In genomic region chrX:46328133-46328532, GRCh38 we compare ENCODE assay signal across 15 cellular contexts.
DNase-seq lines count a peak whose midpoint lies in the region; ATAC-seq, FAIRE-seq and TF ChIP-seq lines count a peak whose summit lies in the region.
"Had no signal": no experiment of that assay in that cellular context is flagged by ENCODE, and none has a peak within 500 bp of the region (broad histone marks: within the 10 kb centered on the region; RNA-seq: fewer than 3 reads in every experiment).

No MANE protein-coding gene starts in this region.

- H3K36me3 Mint-ChIP-seq in astrocyte (ENCODE audit: low read depth, unreplicated experiment): no peaks in the 10 kb centered on the region
- H3K36me3 Mint-ChIP-seq: naive thymus-derived CD8-positive, alpha-beta T cell had no signal

- peaks cover 1% of the 10 kb centered on the region for H3K9me3 Mint-ChIP-seq in astrocyte (ENCODE audit: unreplicated experiment)
- H3K9me3 Mint-ChIP-seq: activated naive CD4-positive, alpha-beta T cell treated with anti-CD3 and anti-CD28 coated beads for 36 hours had no signal

- H3K27ac Mint-ChIP-seq in astrocyte (ENCODE audit: unreplicated experiment): peak overlapping the region; percentile 97
- H3K27ac Mint-ChIP-seq: activated naive CD4-positive, alpha-beta T cell treated with anti-CD3 and anti-CD28 coated beads for 36 hours; naive thymus-derived CD8-positive, alpha-beta T cell had no signal

- H3K4me2 ChIP-seq in astrocyte (ENCODE audit: low read length) (peak overlapping the region; percentile 41), smooth muscle cell (no peak overlapping the region)

- DNase-seq in astrocyte (ENCODE audit: low read depth): no peak
- no peak for DNase-seq in kidney
- DNase-seq in smooth muscle cell (lab: John Stamatoyannopoulos, UW; ENCODE audit: unreplicated experiment): no peak
- no peak for DNase-seq in activated T-cell treated with anti-CD3 and anti-CD28 coated beads for 4 hours
- no peak for DNase-seq in ovary
- DNase-seq: activated CD4-positive, alpha-beta T cell treated with anti-CD3 and anti-CD28 coated beads, Interleukin-2, amount 50 U/mL, for 1 hour; activated naive CD4-positive, alpha-beta T cell treated with anti-CD3 and anti-CD28 coated beads for 36 hours; naive thymus-derived CD8-positive, alpha-beta T cell; stimulated activated CD4-positive, alpha-beta T cell treated with anti-CD3 and anti-CD28 coated beads, Interleukin-12 subunit alpha, Interleukin-12 subunit beta, amount 100 ng/mL, for 4 hours had no signal

- peak overlapping the region; percentile 84 for H3K4me3 Mint-ChIP-seq in astrocyte (ENCODE audit: unreplicated experiment)
- H3K4me3 Mint-ChIP-seq: activated naive CD4-positive, alpha-beta T cell treated with anti-CD3 and anti-CD28 coated beads for 36 hours; naive thymus-derived CD8-positive, alpha-beta T cell had no signal

- 0% methylated on average over 1 of the region's 1 CpG for WGBS in HUES64
- 67% methylated on average over 1 of the region's 1 CpG for WGBS in smooth muscle cell (ENCODE audit: low lambda C conversion rate)
- WGBS in ovary, 3 donors: 27 to 69% (median 64%) methylated on average over 1 of the region's 1 CpG

- ATAC-seq in GM21619 (IDR thresholded peaks at IDR 0.05; ENCODE audit: unreplicated experiment) (no peak), HG03108 (IDR thresholded peaks at IDR 0.05; ENCODE audit: unreplicated experiment) (no peak)
- ATAC-seq: gastroesophageal sphincter; naive thymus-derived CD8-positive, alpha-beta T cell had no signal

- H3K4me1 Mint-ChIP-seq in astrocyte (ENCODE audit: low read depth, unreplicated experiment): peaks cover 26% of the 10 kb centered on the region

- H2AFZ ChIP-seq in astrocyte (ENCODE audit: low read depth, low read length) (no peak overlapping the region), smooth muscle cell (ENCODE audit: low read depth) (no peak overlapping the region)

- FAIRE-seq in astrocyte (lab: Jason Lieb, UNC) (no peak), kidney (lab: Jason Lieb, UNC) (no peak)
- FAIRE-seq: GM12891 had no signal

- no peaks in the 10 kb centered on the region for H3F3A ChIP-seq in smooth muscle cell (ENCODE audit: low read depth)

- no peaks in the 10 kb centered on the region for H3K9me3 ChIP-seq in HUES64 (ENCODE audit: insufficient read depth, low read depth, low read length)
- no peaks in the 10 kb centered on the region for H3K9me3 ChIP-seq in astrocyte (ENCODE audit: insufficient read depth, low read depth, low read length)
- H3K9me3 ChIP-seq in kidney (ENCODE audit: control insufficient read depth in 1 of 2, low read length in 2 of 2): no peaks in the 10 kb centered on the region
- H3K9me3 ChIP-seq in smooth muscle cell (replicated peaks; ENCODE audit: low read depth): no peaks in the 10 kb centered on the region
- no peaks in the 10 kb centered on the region for H3K9me3 ChIP-seq in ovary
- H3K9me3 ChIP-seq: colonic mucosa, gastroesophageal sphincter had no signal

- no peak for TF ChIP-seq EP300 in ovary (IDR thresholded peaks at IDR 0.05)

- H3K4me1 ChIP-seq in HUES64 (ENCODE audit: insufficient read depth, low read length): peaks cover 39% of the 10 kb centered on the region
- peaks cover 19% of the 10 kb centered on the region for H3K4me1 ChIP-seq in astrocyte (ENCODE audit: insufficient read depth, low read length)
- H3K4me1 ChIP-seq in kidney (ENCODE audit: control insufficient read depth in 1 of 2, insufficient read depth in 1 of 2, low read depth in 1 of 2, low read length in 2 of 2): no peaks in the 10 kb centered on the region
- peaks cover 11% of the 10 kb centered on the region for H3K4me1 ChIP-seq in smooth muscle cell (ENCODE audit: low read depth)
- peaks cover 2% of the 10 kb centered on the region for H3K4me1 ChIP-seq in ovary (ENCODE audit: insufficient read depth)
- H3K4me1 ChIP-seq: colonic mucosa had no signal

- TF ChIP-seq CTCF in astrocyte (IDR thresholded peaks at IDR 0.05; ENCODE audit: insufficient read depth, low read depth, low read length) (no peak), kidney (IDR thresholded peaks at IDR 0.05; ENCODE audit: borderline replicate concordance, extremely low read depth, insufficient read depth) (no peak), smooth muscle cell (IDR thresholded peaks at IDR 0.05; ENCODE audit: borderline replicate concordance, insufficient read depth, poor library complexity, severe bottlenecking) (no peak), ovary (IDR thresholded peaks at IDR 0.05) (no peak)

- intact Hi-C loops in kidney (cut with DNase I) (no loop called here), ovary (cut with DNase I) (no loop called here)

- H3K27ac ChIP-seq in HUES64 (ENCODE audit: low read depth, low read length): peak overlapping the region; percentile 98; the same call in 1 of the 2 replicates
- no peak overlapping the region for H3K27ac ChIP-seq in astrocyte (ENCODE audit: low read depth, low read length)
- H3K27ac ChIP-seq in kidney (ENCODE audit: low read depth in 2 of 2, low read length in 2 of 2): peak overlapping the region; percentile 41 to 43
- H3K27ac ChIP-seq in smooth muscle cell (ENCODE audit: low read depth): peak overlapping the region; percentile 70
- no peak overlapping the region for H3K27ac ChIP-seq in ovary
- H3K27ac ChIP-seq: gastroesophageal sphincter had no signal

- H3K79me2 ChIP-seq in astrocyte (ENCODE audit: insufficient read depth, low read length): no peaks in the 10 kb centered on the region
- H3K79me2 ChIP-seq in smooth muscle cell (ENCODE audit: low read depth): no peaks in the 10 kb centered on the region

- peak overlapping the region; percentile 40 for H3K4me3 ChIP-seq in HUES64 (ENCODE audit: low read length)
- no peak overlapping the region for H3K4me3 ChIP-seq in astrocyte (ENCODE audit: insufficient read depth, low read depth, low read length)
- H3K4me3 ChIP-seq in kidney (ENCODE audit: low read length in 2 of 2): no peak overlapping the region
- H3K4me3 ChIP-seq in smooth muscle cell: no peak overlapping the region
- no peak overlapping the region for H3K4me3 ChIP-seq in ovary
- H3K4me3 ChIP-seq: colonic mucosa, gastroesophageal sphincter had no signal

- H3K9ac ChIP-seq in HUES64 (ENCODE audit: low read depth, low read length) (peak overlapping the region; percentile 60), astrocyte (ENCODE audit: low read length) (no peak overlapping the region), kidney (ENCODE audit: low read length in 2 of 2) (no peak overlapping the region), smooth muscle cell (ENCODE audit: low read depth) (no peak overlapping the region)

- H3K27me3 ChIP-seq in HUES64 (ENCODE audit: insufficient read depth, low read length) (no peaks in the 10 kb centered on the region), astrocyte (ENCODE audit: insufficient read depth, low read length) (no peaks in the 10 kb centered on the region), smooth muscle cell (ENCODE audit: low read depth) (no peaks in the 10 kb centered on the region), ovary (no peaks in the 10 kb centered on the region)
- H3K27me3 ChIP-seq: colonic mucosa, gastroesophageal sphincter had no signal

- TF ChIP-seq POLR2A in ovary (IDR thresholded peaks at IDR 0.05): no peak

- H4K20me1 ChIP-seq in astrocyte (ENCODE audit: insufficient read depth, low read length): no peaks in the 10 kb centered on the region
- H4K20me1 ChIP-seq in smooth muscle cell (ENCODE audit: low read depth): no peaks in the 10 kb centered on the region

- H3K36me3 ChIP-seq in HUES64 (ENCODE audit: insufficient read depth, low read length) (no peaks in the 10 kb centered on the region), astrocyte (ENCODE audit: insufficient read depth, low read length) (no peaks in the 10 kb centered on the region), kidney (ENCODE audit: control insufficient read depth in 1 of 2, insufficient read depth in 2 of 2, low read length in 2 of 2) (no peaks in the 10 kb centered on the region), smooth muscle cell (ENCODE audit: low read depth) (no peaks in the 10 kb centered on the region), ovary (no peaks in the 10 kb centered on the region)
- H3K36me3 ChIP-seq: colonic mucosa, gastroesophageal sphincter had no signal

- H3K27me3 Mint-ChIP-seq in astrocyte (ENCODE audit: low read depth, unreplicated experiment): no peaks in the 10 kb centered on the region
- H3K27me3 Mint-ChIP-seq: naive thymus-derived CD8-positive, alpha-beta T cell had no signal

Comparison
In these comparisons a context has a peak if more than half of its experiments do, and no peak if none do; other contexts are left out.
1. H3K27ac ChIP-seq: peak in HUES64 (single experiment), kidney (2 of 2) and smooth muscle cell (single experiment); none in astrocyte (single experiment) and ovary (0 of 2).